30 cellular contexts compared by ENCODE assay signal in genomic region chr10:86001521-86001920, GRCh38.
"Had no signal": no experiment of that assay in that cellular context is flagged by ENCODE, and none has a peak within 500 bp of the region (broad histone marks: within the 10 kb centered on the region; RNA-seq: fewer than 3 reads in every experiment).

No MANE protein-coding gene starts in this region.

- ATAC-seq: gastrocnemius medialis; heart left ventricle; left cardiac atrium; left ventricle myocardium superior; lower lobe of right lung; mucosa of descending colon; natural killer cell treated with Interleukin-12 subunit alpha and Interleukin-12 subunit beta and Interleukin-15 and Interleukin-18, amount 100 ng/mL, for 72 hours; pancreas; right cardiac atrium; stimulated activated effector memory CD8-positive, alpha-beta T cell treated with anti-CD3 and anti-CD28 coated beads, Interleukin-12 subunit alpha, Interleukin-12 subunit beta, amount 100 ng/mL, for 72 hours; upper lobe of right lung had no signal

- H3K4me1 Mint-ChIP-seq: central memory CD8-positive, alpha-beta T cell; memory B cell; naive B cell; neural crest cell; stimulated activated effector memory CD8-positive, alpha-beta T cell treated with anti-CD3 and anti-CD28 coated beads, Interleukin-12 subunit alpha, Interleukin-12 subunit beta, amount 100 ng/mL, for 72 hours had no signal

- H3K4me3 Mint-ChIP-seq: central memory CD8-positive, alpha-beta T cell; memory B cell; naive B cell; natural killer cell treated with Interleukin-12 subunit alpha and Interleukin-12 subunit beta and Interleukin-15 and Interleukin-18, amount 100 ng/mL, for 72 hours; neural crest cell; stimulated activated effector memory CD8-positive, alpha-beta T cell treated with anti-CD3 and anti-CD28 coated beads, Interleukin-12 subunit alpha, Interleukin-12 subunit beta, amount 100 ng/mL, for 72 hours had no signal

- H3K27ac Mint-ChIP-seq: memory B cell; naive B cell; natural killer cell treated with Interleukin-12 subunit alpha and Interleukin-12 subunit beta and Interleukin-15 and Interleukin-18, amount 100 ng/mL, for 72 hours; stimulated activated effector memory CD8-positive, alpha-beta T cell treated with anti-CD3 and anti-CD28 coated beads, Interleukin-12 subunit alpha, Interleukin-12 subunit beta, amount 100 ng/mL, for 72 hours had no signal

- H3K27me3 ChIP-seq: gastrocnemius medialis, heart left ventricle, hepatocyte, pancreas, sigmoid colon, tibial nerve, upper lobe of right lung, uterus had no signal

- H3K36me3 ChIP-seq: gastrocnemius medialis, heart left ventricle, lower lobe of right lung, neutrophil, pancreas, prostate gland, sigmoid colon, stomach, thoracic aorta, tibial nerve, upper lobe of right lung, uterus had no signal

- H3K4me1 ChIP-seq: lower lobe of right lung, pancreas, prostate gland, sigmoid colon, stomach, tibial nerve, upper lobe of right lung, uterus had no signal

- H3K36me3 Mint-ChIP-seq: memory B cell; naive B cell; natural killer cell treated with Interleukin-12 subunit alpha and Interleukin-12 subunit beta and Interleukin-15 and Interleukin-18, amount 100 ng/mL, for 72 hours; stimulated activated effector memory CD8-positive, alpha-beta T cell treated with anti-CD3 and anti-CD28 coated beads, Interleukin-12 subunit alpha, Interleukin-12 subunit beta, amount 100 ng/mL, for 72 hours had no signal

- H3K9me3 Mint-ChIP-seq: central memory CD8-positive, alpha-beta T cell; natural killer cell treated with Interleukin-12 subunit alpha and Interleukin-12 subunit beta and Interleukin-15 and Interleukin-18, amount 100 ng/mL, for 72 hours; stimulated activated effector memory CD8-positive, alpha-beta T cell treated with anti-CD3 and anti-CD28 coated beads, Interleukin-12 subunit alpha, Interleukin-12 subunit beta, amount 100 ng/mL, for 72 hours had no signal

- DNase-seq: effector CD4-positive, alpha-beta T cell; foreskin fibroblast; gastrocnemius medialis; heart left ventricle; kidney; left cardiac atrium; left ventricle myocardium superior; lower lobe of right lung; mucosa of descending colon; naive B cell; pancreas; right cardiac atrium; sigmoid colon; stimulated activated CD4-positive, alpha-beta T cell treated with anti-CD3 and anti-CD28 coated beads, Interleukin-2, amount 100 ng/mL, for 24 hours; stimulated activated CD4-positive, alpha-beta T cell treated with anti-CD3 and anti-CD28 coated beads, Interleukin-4, amount 100 ng/mL, for 24 hours; stimulated activated naive CD4-positive, alpha-beta T cell treated with Interleukin-2 at 50 U/mL for 16 hours; stomach; upper lobe of right lung; uterus had no signal

- H3K4me3 ChIP-seq: coronary artery, gastrocnemius medialis, heart left ventricle, hepatocyte, lower lobe of right lung, mucosa of descending colon, pancreas, prostate gland, sigmoid colon, stomach, thoracic aorta, tibial nerve, upper lobe of right lung, uterus had no signal

- H3K9me3 ChIP-seq: gastrocnemius medialis, lower lobe of right lung, mucosa of descending colon, neutrophil, pancreas, prostate gland, sigmoid colon, stomach, thoracic aorta, uterus had no signal

- H3K27ac ChIP-seq: coronary artery, gastrocnemius medialis, heart left ventricle, hepatocyte, lower lobe of right lung, neutrophil, pancreas, prostate gland, sigmoid colon, stomach, thoracic aorta, tibial nerve, upper lobe of right lung, uterus had no signal
